In the genomic region with DNA sequence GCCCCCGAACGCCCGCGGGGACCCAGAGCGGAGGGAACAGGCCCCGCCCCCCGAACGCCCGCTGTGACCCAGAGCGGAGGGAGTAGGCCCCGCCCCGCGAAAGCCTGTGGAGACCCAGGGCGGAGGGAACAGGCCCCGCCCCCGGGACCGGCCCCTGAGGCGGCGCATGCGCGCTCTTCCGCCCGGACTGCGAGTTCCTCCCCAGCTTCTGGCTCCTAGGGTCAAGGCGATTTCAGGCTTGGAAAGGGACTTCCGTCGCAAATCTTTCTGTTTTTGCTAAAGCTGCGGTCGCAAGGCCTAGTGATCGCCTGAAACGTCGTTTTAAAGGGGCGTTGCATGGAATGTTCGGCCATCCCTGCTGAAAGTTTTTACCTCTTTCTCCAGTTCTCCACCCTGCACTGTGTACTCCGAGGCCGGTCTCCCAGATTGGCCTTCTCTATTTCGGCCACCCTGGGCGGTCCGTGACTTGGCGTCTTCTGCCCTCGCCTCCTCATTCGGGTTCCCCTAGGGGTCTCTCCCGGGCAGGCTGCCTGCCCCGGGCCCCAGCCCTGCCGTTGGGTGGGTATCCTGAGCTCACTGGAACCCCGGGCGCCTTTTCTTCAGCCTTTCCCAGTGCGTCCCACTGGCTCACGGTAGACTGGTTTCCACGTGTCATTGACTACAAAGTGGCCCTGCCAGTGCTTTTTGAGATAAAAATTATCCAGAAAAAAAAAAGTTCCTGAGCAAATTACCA, we compare ENCODE assay signal across 1 cellular context.
TF ChIP-seq lines count a peak whose summit lies in the region.

No MANE protein-coding gene starts in this region.

TF ChIP-seq in K562, 482 proteins besides CTCF, POLR2A, EP300 and RAD21 (continued from another document):
- 0 out of 2 replicates have a peak, but pooled peaks have one; percentile 35 for TF ChIP-seq ERF (CRISPR knock-in tag; IDR thresholded peaks at IDR 0.05)
- peak; percentile 72; the same call in 1 of the 2 replicates for TF ChIP-seq ZNF395 (CRISPR knock-in tag; IDR thresholded peaks at IDR 0.05)
- no peak for TF ChIP-seq ZNF347 (CRISPR knock-in tag; IDR thresholded peaks at IDR 0.05; ENCODE audit: low read depth)
- TF ChIP-seq E2F3 (CRISPR knock-in tag; IDR thresholded peaks at IDR 0.05): no peak
- no peak for TF ChIP-seq HDAC6 (IDR thresholded peaks at IDR 0.05; ENCODE audit: low read depth, low read length)
- peak; percentile 15; the same call in 1 of the 2 replicates for TF ChIP-seq SIN3B (IDR thresholded peaks at IDR 0.05; ENCODE audit: low read depth)
- TF ChIP-seq NCOA1 (IDR thresholded peaks at IDR 0.05; ENCODE audit: low read depth): 0 out of 2 replicates have a peak, but pooled peaks have one; percentile 19
- peak; percentile 35 to 62 for TF ChIP-seq E2F6 (IDR thresholded peaks at IDR 0.05; ENCODE audit: borderline replicate concordance in 1 of 2, extremely low read depth in 1 of 2, insufficient read depth in 1 of 2, insufficient read length in 1 of 2, low read depth in 1 of 2, low read length in 1 of 2, poor library complexity in 1 of 2, severe bottlenecking in 1 of 2)
- no peak for TF ChIP-seq MAFF (IDR thresholded peaks at IDR 0.05; ENCODE audit: low read length)
- peak; percentile 94 for TF ChIP-seq L3MBTL2 (IDR thresholded peaks at IDR 0.05)
- TF ChIP-seq SLC30A9 (CRISPR knock-in tag; IDR thresholded peaks at IDR 0.05): no peak
- TF ChIP-seq ZBTB1 (CRISPR knock-in tag; IDR thresholded peaks at IDR 0.05; ENCODE audit: borderline replicate concordance, low read depth): no peak
- TF ChIP-seq, protein P1, sequence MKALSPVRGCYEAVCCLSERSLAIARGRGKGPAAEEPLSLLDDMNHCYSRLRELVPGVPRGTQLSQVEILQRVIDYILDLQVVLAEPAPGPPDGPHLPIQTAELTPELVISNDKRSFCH (CRISPR knock-in tag; IDR thresholded peaks at IDR 0.05): no peak
- TF ChIP-seq, protein P1 (tag; IDR thresholded peaks at IDR 0.05): peak; percentile 45; the same call in 1 of the 2 replicates
- TF ChIP-seq, protein P2, sequence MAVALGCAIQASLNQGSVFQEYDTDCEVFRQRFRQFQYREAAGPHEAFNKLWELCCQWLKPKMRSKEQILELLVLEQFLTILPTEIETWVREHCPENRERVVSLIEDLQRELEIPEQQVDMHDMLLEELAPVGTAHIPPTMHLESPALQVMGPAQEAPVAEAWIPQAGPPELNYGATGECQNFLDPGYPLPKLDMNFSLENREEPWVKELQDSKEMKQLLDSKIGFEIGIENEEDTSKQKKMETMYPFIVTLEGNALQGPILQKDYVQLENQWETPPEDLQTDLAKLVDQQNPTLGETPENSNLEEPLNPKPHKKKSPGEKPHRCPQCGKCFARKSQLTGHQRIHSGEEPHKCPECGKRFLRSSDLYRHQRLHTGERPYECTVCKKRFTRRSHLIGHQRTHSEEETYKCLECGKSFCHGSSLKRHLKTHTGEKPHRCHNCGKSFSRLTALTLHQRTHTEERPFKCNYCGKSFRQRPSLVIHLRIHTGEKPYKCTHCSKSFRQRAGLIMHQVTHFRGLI (CRISPR knock-in tag; IDR thresholded peaks at IDR 0.05): no peak
- peak; percentile 94 to 95 for TF ChIP-seq NRF1 (conservative IDR thresholded peaks at IDR 0.05 in 1 of 2, IDR thresholded peaks at IDR 0.05 in 1 of 2)
- TF ChIP-seq ETS2 (tag; IDR thresholded peaks at IDR 0.05; ENCODE audit: borderline replicate concordance, poor library complexity, severe bottlenecking): no peak
- TF ChIP-seq ETV5 (CRISPR knock-in tag; IDR thresholded peaks at IDR 0.05; ENCODE audit: low read depth): no peak; the same call in 1 of the 2 replicates
- TF ChIP-seq HNRNPUL1 (IDR thresholded peaks at IDR 0.05; ENCODE audit: low read length): no peak
- TF ChIP-seq FOXM1 (IDR thresholded peaks at IDR 0.05; ENCODE audit: low read depth): no peak
- TF ChIP-seq FOXM1 (CRISPR knock-in tag; IDR thresholded peaks at IDR 0.05; ENCODE audit: low read depth): no peak
- TF ChIP-seq PHB2 (IDR thresholded peaks at IDR 0.05; ENCODE audit: low read depth): no peak
- peak; percentile 82 for TF ChIP-seq TBP (optimal IDR thresholded peaks at IDR 0.05; ENCODE audit: low read depth, low read length)
- peak; percentile 59; the same call in 1 of the 2 replicates for TF ChIP-seq MTA3 (IDR thresholded peaks at IDR 0.05; ENCODE audit: borderline replicate concordance)
- no peak for TF ChIP-seq MCM7 (IDR thresholded peaks at IDR 0.05)
- TF ChIP-seq PURB (CRISPR knock-in tag; IDR thresholded peaks at IDR 0.05; ENCODE audit: low read depth): no peak
- no peak for TF ChIP-seq SETDB1 (IDR thresholded peaks at IDR 0.05; ENCODE audit: low read length)
- TF ChIP-seq MEF2D (tag; conservative IDR thresholded peaks at IDR 0.05; ENCODE audit: low read depth): no peak; the same call in 1 of the 2 replicates
- TF ChIP-seq ELF4 (CRISPR knock-in tag; IDR thresholded peaks at IDR 0.05): 0 out of 2 replicates have a peak, but pooled peaks have one; percentile 18
- TF ChIP-seq KDM2B (CRISPR knock-in tag; IDR thresholded peaks at IDR 0.05): no peak
- no peak for TF ChIP-seq NR2C2 (CRISPR knock-in tag; IDR thresholded peaks at IDR 0.05)
- TF ChIP-seq NR2C2 (tag; IDR thresholded peaks at IDR 0.05): peak; percentile 86
- no peak for TF ChIP-seq ZNF717 (CRISPR knock-in tag; IDR thresholded peaks at IDR 0.05)
- 0 out of 2 replicates have a peak, but pooled peaks have one; percentile 32 for TF ChIP-seq ZNF12 (CRISPR knock-in tag; IDR thresholded peaks at IDR 0.05)
- TF ChIP-seq KDM5B (IDR thresholded peaks at IDR 0.05; ENCODE audit: insufficient replicate concordance, low read depth, low read length): peak; percentile 81
- TF ChIP-seq ZNF197 (CRISPR knock-in tag; IDR thresholded peaks at IDR 0.05; ENCODE audit: low read depth): peak; percentile 68; the same call in 1 of the 2 replicates
- no peak for TF ChIP-seq ZNF830 (CRISPR knock-in tag; IDR thresholded peaks at IDR 0.05)
- no peak for TF ChIP-seq BRF1 (IDR thresholded peaks at IDR 0.05; ENCODE audit: borderline replicate concordance, extremely low read depth, insufficient read length)
- no peak for TF ChIP-seq TEAD4 (IDR thresholded peaks at IDR 0.05; ENCODE audit: low read length)
- no peak for TF ChIP-seq TEAD4 (CRISPR knock-in tag; IDR thresholded peaks at IDR 0.05; ENCODE audit: borderline replicate concordance)
- TF ChIP-seq, protein P3, sequence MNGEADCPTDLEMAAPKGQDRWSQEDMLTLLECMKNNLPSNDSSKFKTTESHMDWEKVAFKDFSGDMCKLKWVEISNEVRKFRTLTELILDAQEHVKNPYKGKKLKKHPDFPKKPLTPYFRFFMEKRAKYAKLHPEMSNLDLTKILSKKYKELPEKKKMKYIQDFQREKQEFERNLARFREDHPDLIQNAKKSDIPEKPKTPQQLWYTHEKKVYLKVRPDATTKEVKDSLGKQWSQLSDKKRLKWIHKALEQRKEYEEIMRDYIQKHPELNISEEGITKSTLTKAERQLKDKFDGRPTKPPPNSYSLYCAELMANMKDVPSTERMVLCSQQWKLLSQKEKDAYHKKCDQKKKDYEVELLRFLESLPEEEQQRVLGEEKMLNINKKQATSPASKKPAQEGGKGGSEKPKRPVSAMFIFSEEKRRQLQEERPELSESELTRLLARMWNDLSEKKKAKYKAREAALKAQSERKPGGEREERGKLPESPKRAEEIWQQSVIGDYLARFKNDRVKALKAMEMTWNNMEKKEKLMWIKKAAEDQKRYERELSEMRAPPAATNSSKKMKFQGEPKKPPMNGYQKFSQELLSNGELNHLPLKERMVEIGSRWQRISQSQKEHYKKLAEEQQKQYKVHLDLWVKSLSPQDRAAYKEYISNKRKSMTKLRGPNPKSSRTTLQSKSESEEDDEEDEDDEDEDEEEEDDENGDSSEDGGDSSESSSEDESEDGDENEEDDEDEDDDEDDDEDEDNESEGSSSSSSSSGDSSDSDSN (IDR thresholded peaks at IDR 0.05; ENCODE audit: borderline replicate concordance in 1 of 2, low read depth in 2 of 2, low read length in 2 of 2): peak; percentile 70 to 93; a peak in 2 of 4 replicates
- TF ChIP-seq ZNF584 (CRISPR knock-in tag; IDR thresholded peaks at IDR 0.05; ENCODE audit: low read depth): no peak
- TF ChIP-seq GATAD2A (IDR thresholded peaks at IDR 0.05): 0 out of 2 replicates have a peak, but pooled peaks have one; percentile 29
- TF ChIP-seq ZNF586 (CRISPR knock-in tag; conservative IDR thresholded peaks at IDR 0.05): no peak
- no peak for TF ChIP-seq ZNF644 (tag; IDR thresholded peaks at IDR 0.05; ENCODE audit: low read depth)
- TF ChIP-seq SPI1 (IDR thresholded peaks at IDR 0.05; ENCODE audit: borderline replicate concordance, low read depth, low read length): peak; percentile 88
- no peak for TF ChIP-seq CBFA2T3 (IDR thresholded peaks at IDR 0.05)
- peak; percentile 56 for TF ChIP-seq MAX (CRISPR knock-in tag; IDR thresholded peaks at IDR 0.05)
- TF ChIP-seq RUNX1 (IDR thresholded peaks at IDR 0.05; ENCODE audit: low read depth): no peak
- TF ChIP-seq ZNF124 (CRISPR knock-in tag; IDR thresholded peaks at IDR 0.05): no peak
- peak; percentile 45; the same call in 1 of the 2 replicates for TF ChIP-seq PHF21A (IDR thresholded peaks at IDR 0.05; ENCODE audit: borderline replicate concordance, low read depth)
- no peak for TF ChIP-seq U2AF1 (optimal IDR thresholded peaks at IDR 0.05; ENCODE audit: low read depth, low read length)
- peak; percentile 85 for TF ChIP-seq TAF1 (IDR thresholded peaks at IDR 0.05; ENCODE audit: control insufficient read depth, extremely low read depth, insufficient read depth, low read length, severe bottlenecking)
- TF ChIP-seq SRSF1 (IDR thresholded peaks at IDR 0.05; ENCODE audit: low read depth, low read length): no peak
- TF ChIP-seq CHD4 (IDR thresholded peaks at IDR 0.05; ENCODE audit: insufficient read depth, insufficient replicate concordance, low read depth, low read length, poor library complexity, severe bottlenecking): no peak
- peak; percentile 95 for TF ChIP-seq ZFX (CRISPR knock-in tag; IDR thresholded peaks at IDR 0.05)
- no peak for TF ChIP-seq NCOA2 (IDR thresholded peaks at IDR 0.05; ENCODE audit: partially characterized antibody in 2 of 2)
- TF ChIP-seq ZBTB17 (CRISPR knock-in tag; IDR thresholded peaks at IDR 0.05): peak; percentile 87
- no peak for TF ChIP-seq PCBP1 (IDR thresholded peaks at IDR 0.05; ENCODE audit: low read depth, low read length, poor library complexity, severe bottlenecking)
- no peak for TF ChIP-seq ZNF280A (IDR thresholded peaks at IDR 0.05; ENCODE audit: low read depth, partially characterized antibody)
- no peak for TF ChIP-seq FOXJ3 (CRISPR knock-in tag; IDR thresholded peaks at IDR 0.05)
